11 cellular contexts compared by ENCODE assay signal in genomic region chr17:73156887-73157870, GRCh38. TPM values are rescaled to one million over a fixed set of nuclear protein-coding genes. Genes with fewer than 3 reads are reported as not detected.
DNase-seq lines count a peak whose midpoint lies in the region; ATAC-seq, FAIRE-seq and TF ChIP-seq lines count a peak whose summit lies in the region.
"Had no signal": no experiment of that assay in that cellular context is flagged by ENCODE, and none has a peak within 500 bp of the region (broad histone marks: within the 10 kb centered on the region; RNA-seq: fewer than 3 reads in every experiment).

No MANE protein-coding gene starts in this region.

- H3K36me3 Mint-ChIP-seq in nephron (ENCODE audit: low read depth) = no peaks in the 10 kb centered on the region
- no peaks in the 10 kb centered on the region for H3K36me3 Mint-ChIP-seq in type B pancreatic cell
- H3K36me3 Mint-ChIP-seq: activated CD4-positive, alpha-beta memory T cell treated with anti-CD3 and anti-CD28 coated beads for 36 hours had no signal

- TF ChIP-seq CTCF in HEK293 (tag by site-specific recombination; IDR thresholded peaks at IDR 0.05) = no peak
- no peak for TF ChIP-seq CTCF in nephron (IDR thresholded peaks at IDR 0.05; ENCODE audit: unreplicated experiment in 3 of 3)
- TF ChIP-seq CTCF in type B pancreatic cell (conservative IDR thresholded peaks at IDR 0.05) = no peak

- H3K9me3 Mint-ChIP-seq in nephron (peaks cover 3% of the 10 kb centered on the region), type B pancreatic cell (no peaks in the 10 kb centered on the region)
- H3K9me3 Mint-ChIP-seq: activated CD4-positive, alpha-beta memory T cell treated with anti-CD3 and anti-CD28 coated beads for 36 hours; T-helper 1 cell treated with Interleukin-12 subunit alpha and Interleukin-12 subunit beta and Interleukin-4 antibody, amounts not matched to agents 30 μg/mL and 1 μg/mL, for 36 hours had no signal

- no peaks in the 10 kb centered on the region for H3K9me3 ChIP-seq in HEK293 (ENCODE audit: control insufficient read depth, insufficient read depth, low read depth, low read length)
- H3K9me3 ChIP-seq: esophagus muscularis mucosa, suprapubic skin had no signal

- H3K4me1 Mint-ChIP-seq in nephron = peaks cover 37% of the 10 kb centered on the region
- peaks cover 29% of the 10 kb centered on the region for H3K4me1 Mint-ChIP-seq in type B pancreatic cell (ENCODE audit: unreplicated experiment)

- H3K4me3 Mint-ChIP-seq in nephron (no peak overlapping the region), type B pancreatic cell (no peak overlapping the region)
- H3K4me3 Mint-ChIP-seq: activated CD4-positive, alpha-beta memory T cell treated with anti-CD3 and anti-CD28 coated beads for 36 hours; T-helper 1 cell treated with Interleukin-12 subunit alpha and Interleukin-12 subunit beta and Interleukin-4 antibody, amounts not matched to agents 30 μg/mL and 1 μg/mL, for 36 hours had no signal

- H3K27ac Mint-ChIP-seq in nephron (peak overlapping the region; percentile 59 to 76 (median 61)), type B pancreatic cell (no peak overlapping the region)
- H3K27ac Mint-ChIP-seq: activated CD4-positive, alpha-beta memory T cell treated with anti-CD3 and anti-CD28 coated beads for 36 hours; T-helper 1 cell treated with Interleukin-12 subunit alpha and Interleukin-12 subunit beta and Interleukin-4 antibody, amounts not matched to agents 30 μg/mL and 1 μg/mL, for 36 hours had no signal

- no peak for TF ChIP-seq POLR2A in GM12891 (IDR thresholded peaks at IDR 0.05; ENCODE audit: low read depth, low read length)

- DNase-seq in GM12891 (ENCODE audit: insufficient read length, low spot score) = no peak
- DNase-seq in OCI-M1 (lab: John Stamatoyannopoulos, UW) = peak; percentile 26
- DNase-seq in activated naive CD4-positive, alpha-beta T cell (lab: John Stamatoyannopoulos, UW) = no peak
- DNase-seq in type B pancreatic cell (ENCODE audit: extremely low spot score, unreplicated experiment) = no peak

- H3K27ac ChIP-seq in HEK293 (ENCODE audit: extremely low read depth, low read depth, low read length) = no peak overlapping the region
- H3K27ac ChIP-seq: esophagus muscularis mucosa, suprapubic skin had no signal

- no peak for ATAC-seq in GM18861 (IDR thresholded peaks at IDR 0.05; ENCODE audit: unreplicated experiment)

- FAIRE-seq in GM12891 (lab: Jason Lieb, UNC) = peak; percentile 56

- CTCF ChIA-PET in HEK293 (lab: Yijun Ruan, JAX) = interaction anchor here (0.6 to 2.8 kb wide), 29 partner anchors 9 to 1284 kb away, joined by 3 to 34 read pairs (median 4); partner anchors contain the start of gene SLC39A11

- POLR2A ChIA-PET in HEK293 (lab: Yijun Ruan, JAX) = interaction anchor here (1.1 kb wide), 1 partner anchor 171 kb away, joined by 6 read pairs; no protein-coding TSS in a partner anchor

- no peak overlapping the region for H3K4me3 ChIP-seq in HEK293 (ENCODE audit: low read depth, low read length)
- H3K4me3 ChIP-seq: esophagus muscularis mucosa, suprapubic skin had no signal

- H3K4me1 ChIP-seq in HEK293 (ENCODE audit: control insufficient read depth, insufficient read depth, low read length) = no peaks in the 10 kb centered on the region; the same call in 1 of the 2 replicates

- H3K36me3 ChIP-seq in HEK293 (ENCODE audit: control insufficient read depth in 2 of 2, insufficient read depth in 1 of 2, low read length in 2 of 2) = no peaks in the 10 kb centered on the region
- H3K36me3 ChIP-seq: esophagus muscularis mucosa, suprapubic skin had no signal

- H3K27me3 Mint-ChIP-seq in nephron (ENCODE audit: low read depth) = peaks cover 43% of the 10 kb centered on the region
- H3K27me3 Mint-ChIP-seq in type B pancreatic cell = peaks cover 34% of the 10 kb centered on the region

TF ChIP-seq in GM12891, 5 proteins besides CTCF, POLR2A, EP300 and RAD21:
- TF ChIP-seq PAX5 (IDR thresholded peaks at IDR 0.05; ENCODE audit: insufficient read depth, low read length, severe bottlenecking) (no peak), POU2F2 (IDR thresholded peaks at IDR 0.05; ENCODE audit: low read depth, low read length) (no peak), POLR2AphosphoS5 (IDR thresholded peaks at IDR 0.05; ENCODE audit: low read depth, low read length) (no peak), TAF1 (IDR thresholded peaks at IDR 0.05; ENCODE audit: low read depth, low read length) (no peak), SPI1 (IDR thresholded peaks at IDR 0.05; ENCODE audit: low read depth, low read length) (no peak)

TF ChIP-seq in HEK293, 187 proteins besides CTCF, POLR2A, EP300 and RAD21:
- TF ChIP-seq ZNF580 (tag by site-specific recombination; IDR thresholded peaks at IDR 0.05) (no peak), ZEB2 (tag by site-specific recombination; IDR thresholded peaks at IDR 0.05) (no peak), ZNF423 (tag by site-specific recombination; IDR thresholded peaks at IDR 0.05) (no peak), ZNF335 (tag by site-specific recombination; conservative IDR thresholded peaks at IDR 0.05) (peak; percentile 23; the same call in 1 of the 2 replicates), BCL6B (tag by site-specific recombination; IDR thresholded peaks at IDR 0.05) (no peak), PRDM10 (tag by site-specific recombination; IDR thresholded peaks at IDR 0.05) (0 out of 2 replicates have a peak, but pooled peaks have one; percentile 12), ZNF639 (tag by site-specific recombination; IDR thresholded peaks at IDR 0.05) (no peak), ZNF600 (tag by site-specific recombination; IDR thresholded peaks at IDR 0.05) (peak; percentile 30; the same call in 1 of the 2 replicates), ZBTB17 (tag by site-specific recombination; IDR thresholded peaks at IDR 0.05) (peak; percentile 33; the same call in 1 of the 2 replicates), ZNF2 (tag by site-specific recombination; IDR thresholded peaks at IDR 0.05) (no peak), ZNF10 (tag by site-specific recombination; IDR thresholded peaks at IDR 0.05) (0 out of 2 replicates have a peak, but pooled peaks have one; percentile 38), KLF9 (tag by site-specific recombination; IDR thresholded peaks at IDR 0.05; ENCODE audit: low read depth) (no peak)

RNA-seq across cellular contexts. Expression of gene SSTR2, which starts 7.6 kb away (rescaled TPM):
- 0.68 TPM for polyA plus RNA-seq in GM12891 (2012; ENCODE audit: low read depth, missing spikeins)
- 5.5 and 10.4 TPM in 2 replicates for total RNA-seq in type B pancreatic cell (ENCODE audit: low replicate concordance)

RNA-seq across cellular contexts. Expression of gene COG1, which starts 35.7 kb away (rescaled TPM):
- 18.0 TPM for polyA plus RNA-seq in GM12891 (2012; ENCODE audit: low read depth, missing spikeins)
- 36.5 and 37.2 TPM in 2 replicates for total RNA-seq in type B pancreatic cell (ENCODE audit: low replicate concordance)
